Comparison of ENCODE assay signal across 18 cellular contexts in the genomic region with DNA sequence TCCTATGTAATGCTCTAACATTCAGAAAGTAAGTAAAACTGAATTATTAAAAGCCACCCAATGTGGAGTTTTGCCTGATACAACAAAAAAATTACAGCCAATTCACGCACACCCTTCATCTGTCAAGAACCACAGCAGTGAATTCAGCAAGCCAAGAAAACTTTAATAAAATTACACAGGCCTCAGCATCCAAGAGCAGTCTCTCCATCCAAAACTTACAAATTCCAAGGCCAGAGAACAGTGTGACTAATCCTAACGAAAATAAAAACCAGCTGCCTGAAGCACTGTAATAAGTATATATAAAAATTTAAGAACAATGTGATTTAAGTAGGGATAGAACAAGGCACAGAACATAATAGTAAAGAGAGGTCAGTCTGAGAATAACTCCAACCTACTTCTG. TPM values are rescaled to one million over a fixed set of nuclear protein-coding genes. Genes with fewer than 3 reads are reported as not detected.
DNase-seq lines count a peak whose midpoint lies in the region; ATAC-seq and TF ChIP-seq lines count a peak whose summit lies in the region.
"Had no signal": no experiment of that assay in that cellular context is flagged by ENCODE, and none has a peak within 500 bp of the region (broad histone marks: within the 10 kb centered on the region; RNA-seq: fewer than 3 reads in every experiment).

No MANE protein-coding gene starts in this region.

- H3K9me3 ChIP-seq in AG04450 (ENCODE audit: control insufficient read depth, insufficient read depth, low read length) (no peaks in the 10 kb centered on the region), lower lobe of right lung (no peaks in the 10 kb centered on the region)
- H3K9me3 ChIP-seq: ovary, uterus had no signal

- peak; percentile 43 to 52 for ATAC-seq in lower lobe of right lung

- H3K4me3 ChIP-seq in AG04450 (ENCODE audit: low read depth, low read length) = no peak overlapping the region
- no peak overlapping the region for H3K4me3 ChIP-seq in cardiac fibroblast (replicated peaks in 1 of 2; ENCODE audit: low read depth in 2 of 2, low read length in 2 of 2)
- no peak overlapping the region for H3K4me3 ChIP-seq in lower lobe of right lung
- H3K4me3 ChIP-seq: ovary, uterus had no signal

- H3K4me3 Mint-ChIP-seq in HFFc6 = no peak overlapping the region
- H3K4me3 Mint-ChIP-seq: activated naive CD8-positive, alpha-beta T cell treated with anti-CD3 and anti-CD28 coated beads, Interleukin-2, amount 10 ng/mL, durations not matched to agents 7 days and 5 days; activated T-cell treated with anti-CD3 and anti-CD28 coated beads, Interleukin-2, amount 50 U/mL, for 24 hours had no signal

- H3K9me3 Mint-ChIP-seq in HFFc6 = no peaks in the 10 kb centered on the region
- H3K9me3 Mint-ChIP-seq: activated naive CD8-positive, alpha-beta T cell treated with anti-CD3 and anti-CD28 coated beads, Interleukin-2, amount 10 ng/mL, durations not matched to agents 7 days and 5 days; activated T-cell treated with anti-CD3 and anti-CD28 coated beads, Interleukin-2, amount 50 U/mL, for 24 hours had no signal

- peak; percentile 48 for DNase-seq in AG04450 (ENCODE audit: low read depth, low spot score)
- peak; percentile 19 for DNase-seq in HFFc6
- peak; percentile 31 to 67 for DNase-seq in cardiac fibroblast (ENCODE audit: low read depth in 2 of 2)
- no peak for DNase-seq in lower lobe of right lung
- no peak for DNase-seq in hepatic stellate cell (ENCODE audit: low spot score)
- no peak for DNase-seq in medulla oblongata (ENCODE audit: extremely low spot score)
- no peak for DNase-seq in amniotic stem cell (lab: John Stamatoyannopoulos, UW)
- no peak for DNase-seq in HuH-7 (ENCODE audit: low spot score)
- DNase-seq: activated CD4-positive, alpha-beta T cell treated with anti-CD3 and anti-CD28 coated beads, Interleukin-2, amount 50 U/mL, for 1 hour; activated naive CD8-positive, alpha-beta T cell treated with anti-CD3 and anti-CD28 coated beads, Interleukin-2, amount 10 ng/mL, durations not matched to agents 7 days and 5 days; activated T-cell treated with anti-CD3 and anti-CD28 coated beads, Interleukin-2, amount 50 U/mL, for 24 hours; NCI-H187 treated with DMSO at 0.1 percent for 48 hours; NCI-H510A treated with DMSO at 0.1 percent for 48 hours; ovary; uterus had no signal

- no peaks in the 10 kb centered on the region; the same call in 1 of the 2 replicates for H3K27me3 Mint-ChIP-seq in HFFc6 (ENCODE audit: insufficient read depth)

- CTCF ChIA-PET in AG04450 (lab: Charles Lee) = interaction anchor here (0.5 to 7.3 kb wide), 8 partner anchors 214 to 724 kb away, joined by 3 to 195 read pairs (median 4); partner anchors contain the start of gene TMEM30B

- peaks cover 5% of the 10 kb centered on the region for H3K4me1 ChIP-seq in lower lobe of right lung
- H3K4me1 ChIP-seq: uterus had no signal

- no peak for TF ChIP-seq CTCF in AG04450 (IDR thresholded peaks at IDR 0.05; ENCODE audit: low read depth, low read length)
- TF ChIP-seq CTCF in HFFc6 (IDR thresholded peaks at IDR 0.05) = no peak
- TF ChIP-seq CTCF in cardiac fibroblast (IDR thresholded peaks at IDR 0.05; ENCODE audit: low read depth, low read length) = no peak
- no peak for TF ChIP-seq CTCF in lower lobe of right lung (IDR thresholded peaks at IDR 0.05)

- POLR2A ChIA-PET in AG04450 (lab: Yijun Ruan, JAX) = no interaction called here

- H3K27ac ChIP-seq in AG04450 (ENCODE audit: low read depth, low read length) (no peak overlapping the region), lower lobe of right lung (no peak overlapping the region)
- H3K27ac ChIP-seq: ovary, uterus had no signal

- H3K27me3 ChIP-seq in AG04450 (ENCODE audit: control insufficient read depth, insufficient read depth, low read length) (no peaks in the 10 kb centered on the region), lower lobe of right lung (ENCODE audit: low read depth) (no peaks in the 10 kb centered on the region)
- H3K27me3 ChIP-seq: ovary, uterus had no signal

- peaks cover 20% of the 10 kb centered on the region for H3K4me1 Mint-ChIP-seq in HFFc6 (ENCODE audit: low read depth)
- H3K4me1 Mint-ChIP-seq: activated naive CD8-positive, alpha-beta T cell treated with anti-CD3 and anti-CD28 coated beads, Interleukin-2, amount 10 ng/mL, durations not matched to agents 7 days and 5 days had no signal

- H3K36me3 Mint-ChIP-seq in HFFc6 (ENCODE audit: low read depth) = no peaks in the 10 kb centered on the region
- H3K36me3 Mint-ChIP-seq: activated naive CD8-positive, alpha-beta T cell treated with anti-CD3 and anti-CD28 coated beads, Interleukin-2, amount 10 ng/mL, durations not matched to agents 7 days and 5 days had no signal

- no peaks in the 10 kb centered on the region for H3K36me3 ChIP-seq in lower lobe of right lung
- H3K36me3 ChIP-seq: ovary, uterus had no signal

- H3K27ac Mint-ChIP-seq in HFFc6 = no peak overlapping the region
- H3K27ac Mint-ChIP-seq: activated naive CD8-positive, alpha-beta T cell treated with anti-CD3 and anti-CD28 coated beads, Interleukin-2, amount 10 ng/mL, durations not matched to agents 7 days and 5 days; activated T-cell treated with anti-CD3 and anti-CD28 coated beads, Interleukin-2, amount 50 U/mL, for 24 hours had no signal

- intact Hi-C loops in lower lobe of right lung (cut with DNase I) = no loop called here

RNA-seq across cellular contexts. Expression of gene SIX6, which starts 54.2 kb away (rescaled TPM):
- polyA plus RNA-seq in AG04450 (2011; rRNA removed) = not detected in 2 replicates
- not detected in 2 replicates for polyA minus RNA-seq in AG04450 (2011; rRNA and poly(A)+ RNA removed)
- not detected for total RNA-seq in HFFc6 (2021; fragmentation: NEBNext Ultra II Directional; extraction: Animal tissue kit (Norgen Biotek cat#: 25700))
- total RNA-seq in lower lobe of right lung = not detected
- total RNA-seq: activated naive CD8-positive, alpha-beta T cell treated with anti-CD3 and anti-CD28 coated beads, Interleukin-2, amount 10 ng/mL, durations not matched to agents 7 days and 5 days; cerebellum; kidney epithelial cell; mucosa of gallbladder; ovary; uterus had no signal
- polyA plus RNA-seq: ovary had no signal

Comparison
In these comparisons a context has a peak if more than half of its experiments do, and no peak if none do; other contexts are left out.
1. DNase-seq: peak in AG04450 (single experiment), HFFc6 (single experiment) and cardiac fibroblast (2 of 2); none in lower lobe of right lung (single experiment), hepatic stellate cell (single experiment), medulla oblongata (single experiment), amniotic stem cell (single experiment) and HuH-7 (single experiment).